Comparison of ENCODE assay signal across 12 cellular contexts in the genomic region with DNA sequence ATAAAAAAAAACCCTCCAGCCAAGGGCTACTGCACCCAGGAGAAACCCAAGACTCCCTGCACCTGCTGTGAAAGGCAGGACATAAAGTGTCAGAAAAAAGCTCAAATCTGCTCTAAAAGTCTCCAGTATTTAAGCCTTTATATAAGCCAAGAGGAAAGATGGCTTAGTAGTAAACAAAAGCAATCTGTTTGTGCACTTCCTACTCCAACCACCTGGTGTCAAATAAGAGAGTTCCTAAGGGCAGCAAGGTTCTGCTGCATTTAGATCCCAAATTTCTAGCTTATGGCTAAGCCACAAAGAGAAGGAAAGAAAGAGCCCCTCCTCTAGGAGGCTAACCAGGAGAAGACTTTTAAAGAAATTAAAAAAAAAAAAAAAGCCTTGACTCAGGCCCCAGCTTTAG. TPM values are rescaled to one million over a fixed set of nuclear protein-coding genes. Genes with fewer than 3 reads are reported as not detected.
A peak's percentile ranks its signal among the peaks of the same experiment; 100 is the strongest.
DNase-seq lines count a peak whose midpoint lies in the region; ATAC-seq and TF ChIP-seq lines count a peak whose summit lies in the region.
"Had no signal": no experiment of that assay in that cellular context is flagged by ENCODE, and none has a peak within 500 bp of the region (broad histone marks: within the 10 kb centered on the region; RNA-seq: fewer than 3 reads in every experiment).

No MANE protein-coding gene starts in this region.

- no peak overlapping the region for H2AFZ ChIP-seq in mesenchymal stem cell (ENCODE audit: low read depth, low read length)

- H4K91ac ChIP-seq in mesenchymal stem cell (ENCODE audit: low read length), result no peak overlapping the region

- no peak overlapping the region for H2BK12ac ChIP-seq in mesenchymal stem cell (ENCODE audit: low read length in 2 of 2)

- no peak overlapping the region for H3K18ac ChIP-seq in mesenchymal stem cell (ENCODE audit: low read depth in 1 of 2, low read length in 2 of 2)

- peaks cover 40% of the 10 kb centered on the region for H3K4me1 ChIP-seq in left ventricle myocardium inferior
- H3K4me1 ChIP-seq in adrenal gland (replicated peaks in 1 of 2), result peaks cover 35 to 48% of the 10 kb centered on the region in 2 donors
- H3K4me1 ChIP-seq in mucosa of rectum (ENCODE audit: control insufficient read depth in 2 of 2, insufficient read depth in 2 of 2, low read length in 2 of 2), result peaks cover 21 to 27% of the 10 kb centered on the region in 2 donors
- H3K4me1 ChIP-seq in mesenchymal stem cell (ENCODE audit: control insufficient read depth, insufficient read depth, low read depth, low read length), result no peaks in the 10 kb centered on the region

- no peaks in the 10 kb centered on the region for H3K27me3 ChIP-seq in left ventricle myocardium inferior (ENCODE audit: low read depth)
- H3K27me3 ChIP-seq in adrenal gland, result no peaks in the 10 kb centered on the region
- H3K27me3 ChIP-seq in mucosa of rectum (ENCODE audit: control insufficient read depth in 2 of 2, insufficient read depth in 2 of 2, low read length in 2 of 2), result no peaks in the 10 kb centered on the region
- peaks cover 3 to 13% of the 10 kb centered on the region in 2 experiments for H3K27me3 ChIP-seq in mesenchymal stem cell (ENCODE audit: control insufficient read depth in 1 of 2, insufficient read depth in 1 of 2, low read length in 2 of 2)

- H4K8ac ChIP-seq in mesenchymal stem cell (ENCODE audit: low read length), result no peak overlapping the region

- no peak overlapping the region for H2BK5ac ChIP-seq in mesenchymal stem cell (ENCODE audit: low read depth, low read length, poor library complexity, severe bottlenecking)

- no peak for DNase-seq in left ventricle myocardium inferior
- DNase-seq in left ventricle myocardium superior, result no peak
- DNase-seq in adrenal gland, result no peak
- no peak for DNase-seq in GDM1 (lab: John Stamatoyannopoulos, UW)
- DNase-seq in mesenchymal stem cell, result no peak
- DNase-seq in cortex of kidney (lab: John Stamatoyannopoulos, UW), result no peak
- DNase-seq: activated effector memory CD4-positive, alpha-beta T cell treated with Interleukin-2 at 50 U/mL for 16 hours; NCI-H1105 treated with DMSO at 0.1 percent for 48 hours; NCI-H526 treated with DMSO at 0.1 percent for 48 hours had no signal

- TF ChIP-seq CTCF in left ventricle myocardium inferior (IDR thresholded peaks at IDR 0.05; ENCODE audit: borderline replicate concordance) (no peak), adrenal gland (IDR thresholded peaks at IDR 0.05) (peak in 4 of 6 experiments; percentile 12 to 23 (median 16))

- no peak overlapping the region for H3K23ac ChIP-seq in mesenchymal stem cell (ENCODE audit: low read length in 2 of 2)

- H3K9ac ChIP-seq in mucosa of rectum (ENCODE audit: low read depth in 1 of 2, low read length in 2 of 2) (no peak overlapping the region), mesenchymal stem cell (ENCODE audit: low read length) (no peak overlapping the region)

- H3K27ac ChIP-seq in left ventricle myocardium inferior (replicated peaks) (peak overlapping the region; percentile 78), adrenal gland (peak overlapping the region in 1 of 5 donors; percentile 32), mucosa of rectum (ENCODE audit: low read depth in 2 of 2, low read length in 2 of 2) (peak overlapping the region; percentile 88 to 91), mesenchymal stem cell (ENCODE audit: low read length, poor library complexity, severe bottlenecking) (no peak overlapping the region)

- no peak overlapping the region for H3K4ac ChIP-seq in mesenchymal stem cell (ENCODE audit: low read depth in 1 of 2, low read length in 2 of 2)

- H3K4me3 ChIP-seq in left ventricle myocardium inferior (peak overlapping the region; percentile 63), adrenal gland (no peak overlapping the region), mucosa of rectum (ENCODE audit: low read length in 2 of 2) (peak overlapping the region in 1 of 2 donors; percentile 75), mesenchymal stem cell (ENCODE audit: insufficient read depth in 1 of 2, low read depth in 1 of 2, low read length in 2 of 2) (no peak overlapping the region)

- no peak for TF ChIP-seq POLR2A in adrenal gland (IDR thresholded peaks at IDR 0.05)

- H3K9me3 ChIP-seq in left ventricle myocardium inferior (replicated peaks), result no peaks in the 10 kb centered on the region
- H3K9me3 ChIP-seq in adrenal gland (replicated peaks in 1 of 3), result no peaks in the 10 kb centered on the region
- H3K9me3 ChIP-seq in mucosa of rectum (ENCODE audit: control insufficient read depth in 2 of 2, low read length in 2 of 2), result no peaks in the 10 kb centered on the region
- no peaks in the 10 kb centered on the region for H3K9me3 ChIP-seq in mesenchymal stem cell (ENCODE audit: control insufficient read depth, low read length)

- intact Hi-C loops in left ventricle myocardium inferior (cut with micrococcal nuclease), result no loop called here
- intact Hi-C loops in left ventricle myocardium superior (cut with micrococcal nuclease), result no loop called here
- intact Hi-C loops in adrenal gland (cut with DNase I), result no loop called here

- ATAC-seq in left ventricle myocardium superior, result no peak
- no peak for ATAC-seq in GM19328 (IDR thresholded peaks at IDR 0.05; ENCODE audit: unreplicated experiment)

- no peaks in the 10 kb centered on the region for H3K79me1 ChIP-seq in mesenchymal stem cell (replicated peaks; ENCODE audit: low read length, poor library complexity, severe bottlenecking)

- H2BK15ac ChIP-seq in mesenchymal stem cell (ENCODE audit: low read depth, poor library complexity, severe bottlenecking), result no peak overlapping the region

- no peak overlapping the region for H2BK120ac ChIP-seq in mesenchymal stem cell (ENCODE audit: low read depth, low read length)

- H3K36me3 ChIP-seq in left ventricle myocardium inferior (no peaks in the 10 kb centered on the region), adrenal gland (replicated peaks in 1 of 2) (no peaks in the 10 kb centered on the region), mucosa of rectum (ENCODE audit: control insufficient read depth in 2 of 2, insufficient read depth in 2 of 2, low read length in 2 of 2) (no peaks in the 10 kb centered on the region), mesenchymal stem cell (ENCODE audit: control insufficient read depth in 1 of 2, insufficient read depth in 2 of 2, low read depth in 1 of 2, low read length in 2 of 2) (no peaks in the 10 kb centered on the region)

- no peak overlapping the region for H2AK5ac ChIP-seq in mesenchymal stem cell (ENCODE audit: low read length, severe bottlenecking)

- H3K14ac ChIP-seq in mesenchymal stem cell (ENCODE audit: low read length in 2 of 2), result no peak overlapping the region

- no peak overlapping the region for H3K4me2 ChIP-seq in mesenchymal stem cell (ENCODE audit: low read length, poor library complexity, severe bottlenecking)

RNA-seq across cellular contexts. Expression of gene ACSM1, which starts 20.6 kb away (rescaled TPM):
- total RNA-seq in left ventricle myocardium inferior (0.27 TPM), left ventricle myocardium superior (0.22 TPM), adrenal gland (1 to 10 TPM in 1 of 8 donors, under 1 TPM in 4, not detected in 3; 0.28 to 1.8 (median 0.47) TPM)
- 1 to 10 TPM in 1 of 3 donors, under 1 TPM in 2; 0.13 to 2.4 (median 0.32) TPM for polyA plus RNA-seq in adrenal gland
- not detected for polyA plus RNA-seq in mesenchymal stem cell (2013, experiment 1 of 2)
- not detected for polyA plus RNA-seq in mesenchymal stem cell (2013, experiment 2 of 2)
- total RNA-seq: osteoblast had no signal
